In the genomic region with DNA sequence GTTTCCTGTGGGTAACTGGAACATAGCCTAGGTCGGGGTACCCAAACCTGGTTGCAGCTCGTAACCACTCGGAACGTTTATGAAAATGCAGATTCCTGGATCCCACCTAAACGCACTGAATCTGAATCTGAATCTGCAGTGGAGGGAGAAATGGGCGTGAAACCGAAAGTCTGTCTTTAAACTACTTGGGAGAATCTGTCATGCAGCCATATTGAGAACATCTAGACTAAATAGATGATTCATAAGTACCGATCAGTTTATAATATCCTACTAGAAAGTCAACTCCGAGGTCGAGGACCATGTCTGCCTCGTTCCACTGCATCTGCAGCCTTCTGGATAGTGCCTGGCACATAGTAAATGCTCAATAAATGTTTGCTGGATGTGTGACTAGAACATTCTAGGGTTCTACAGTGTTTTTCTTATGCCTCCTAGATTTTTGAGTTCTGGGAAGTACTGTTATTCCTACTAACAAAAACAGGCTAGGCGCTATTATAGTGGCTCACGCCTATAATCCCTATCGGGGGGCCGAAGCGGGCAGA, we compare ENCODE assay signal across 7 cellular contexts. TPM values are rescaled to one million over a fixed set of nuclear protein-coding genes. Genes with fewer than 3 reads are reported as not detected.
DNase-seq lines count a peak whose midpoint lies in the region; TF ChIP-seq lines count a peak whose summit lies in the region.

No MANE protein-coding gene starts in this region.

- in situ Hi-C loops in GM23248 (cut with MboI): no loop called here

- peak overlapping the region; percentile 88 for H3K9ac ChIP-seq in GM23248
- peak overlapping the region; percentile 63 for H3K9ac ChIP-seq in rectal smooth muscle tissue (ENCODE audit: low read length)

- TF ChIP-seq POLR2A in esophagus muscularis mucosa (IDR thresholded peaks at IDR 0.05; ENCODE audit: low read depth): no peak

- no peaks in the 10 kb centered on the region for H3K9me3 ChIP-seq in GM23248 (ENCODE audit: low read depth)
- no peaks in the 10 kb centered on the region for H3K9me3 ChIP-seq in SJCRH30 (replicated peaks)
- no peaks in the 10 kb centered on the region for H3K9me3 ChIP-seq in esophagus muscularis mucosa

- H3K4me3 ChIP-seq in GM23248 (peak overlapping the region; percentile 92), SJCRH30 (peak overlapping the region; percentile 69), esophagus muscularis mucosa (peak overlapping the region; percentile 80 to 99 (median 86)), rectal smooth muscle tissue (ENCODE audit: low read length) (peak overlapping the region; percentile 98)

- H3K36me3 ChIP-seq in GM23248 (ENCODE audit: low read depth) (0 out of 2 replicates have a peak, but pooled peaks cover 9% of the 10 kb centered on the region), SJCRH30 (peaks cover 7% of the 10 kb centered on the region; the same call in 1 of the 2 replicates), esophagus muscularis mucosa (peaks cover 13 to 62% (median 48%) of the 10 kb centered on the region in 4 donors), rectal smooth muscle tissue (ENCODE audit: control insufficient read depth, insufficient read depth, low read length) (peaks cover 16% of the 10 kb centered on the region)

- no peaks in the 10 kb centered on the region for H3K27me3 ChIP-seq in GM23248 (replicated peaks; ENCODE audit: insufficient read depth)
- no peaks in the 10 kb centered on the region for H3K27me3 ChIP-seq in SJCRH30
- H3K27me3 ChIP-seq in esophagus muscularis mucosa: no peaks in the 10 kb centered on the region
- no peaks in the 10 kb centered on the region for H3K27me3 ChIP-seq in rectal smooth muscle tissue (ENCODE audit: control insufficient read depth, insufficient read depth, low read length)

- H3K27ac ChIP-seq in GM23248 (peak overlapping the region; percentile 89), SJCRH30 (peak overlapping the region; percentile 71), esophagus muscularis mucosa (replicated peaks in 1 of 4) (peak overlapping the region; percentile 84 to 90 (median 86)), rectal smooth muscle tissue (ENCODE audit: low read depth, low read length) (peak overlapping the region; percentile 44)

- intact Hi-C loops in esophagus muscularis mucosa (cut with DNase I): no loop called here

- H3K4me2 ChIP-seq in GM23248 (ENCODE audit: unreplicated experiment): peak overlapping the region; percentile 83

- DNase-seq in GM23248 (peak; percentile 74), SJCRH30 (no peak), esophagus muscularis mucosa (ENCODE audit: extremely low spot score) (no peak), T-helper 9 cell (no peak), mesenteric fat pad (ENCODE audit: low spot score) (no peak), islet precursor cell (no peak)

- H3F3A ChIP-seq in GM23248 (ENCODE audit: insufficient read depth): peaks cover 11% of the 10 kb centered on the region; the same call in 1 of the 2 replicates

- TF ChIP-seq CTCF in esophagus muscularis mucosa (IDR thresholded peaks at IDR 0.05): no peak

- H3K9me2 ChIP-seq in GM23248 (ENCODE audit: insufficient read depth): no peaks in the 10 kb centered on the region

- no peaks in the 10 kb centered on the region for H4K20me1 ChIP-seq in GM23248 (ENCODE audit: insufficient read depth)

- peaks cover 72% of the 10 kb centered on the region for H3K79me2 ChIP-seq in GM23248 (ENCODE audit: insufficient read depth)

- TF ChIP-seq EP300 in esophagus muscularis mucosa (IDR thresholded peaks at IDR 0.05): no peak

- peak overlapping the region; percentile 92 for H2AFZ ChIP-seq in GM23248

- WGBS in GM23248 (ENCODE audit: low coverage in 1 of 2, low lambda C conversion rate in 2 of 2, missing lambda C conversion rate in 2 of 2), 2 experiments: 25 to 28% methylated on average over 16 of the region's 16 CpGs
- WGBS in esophagus muscularis mucosa: 30% methylated on average over 13 of the region's 16 CpGs

- H3K4me1 ChIP-seq in GM23248 (ENCODE audit: insufficient read depth): peaks cover 13% of the 10 kb centered on the region
- H3K4me1 ChIP-seq in SJCRH30: no peaks in the 10 kb centered on the region
- H3K4me1 ChIP-seq in esophagus muscularis mucosa: peaks cover 24 to 41% (median 27%) of the 10 kb centered on the region in 4 donors
- H3K4me1 ChIP-seq in rectal smooth muscle tissue (ENCODE audit: control insufficient read depth, insufficient read depth, low read length): peaks cover 7% of the 10 kb centered on the region

RNA-seq across cellular contexts. Expression of a gene that starts 0.6 kb away (rescaled TPM):
- total RNA-seq in GM23248 (2014; rRNA removed; shearing (Covaris generic)): 29.1 and 46.8 TPM in 2 replicates
- polyA plus RNA-seq in GM23248 (2016; fragmentation: Nextera tagmentation; extraction: Ambion mirVana): 34.1 and 36.0 TPM in 2 replicates
- 38.7 and 40.3 TPM in 2 replicates for total RNA-seq in SJCRH30 (2014; rRNA removed; shearing (Covaris generic))
- total RNA-seq in esophagus muscularis mucosa (10 to 100 TPM; 23.3 to 37.6 (median 30.1) TPM), mesenteric fat pad (25.7 TPM)

RNA-seq across cellular contexts. Expression of a gene that starts 1.0 kb away (rescaled TPM):
- 10.0 and 13.8 TPM in 2 replicates for total RNA-seq in GM23248 (2014; rRNA removed; shearing (Covaris generic))
- polyA plus RNA-seq in GM23248 (2016; fragmentation: Nextera tagmentation; extraction: Ambion mirVana): 30.3 and 33.2 TPM in 2 replicates
- total RNA-seq in SJCRH30 (2014; rRNA removed; shearing (Covaris generic)): 30.2 and 36.9 TPM in 2 replicates
- total RNA-seq in esophagus muscularis mucosa (10 to 100 TPM in 1 of 4 donors, 1 to 10 TPM in 3; 5.4 to 13.2 (median 9.5) TPM), mesenteric fat pad (25.0 TPM)

RNA-seq across cellular contexts. Expression of a gene that starts 17.1 kb away (rescaled TPM):
- total RNA-seq in GM23248 (2014; rRNA removed; shearing (Covaris generic)): 22.9 and 30.9 TPM in 2 replicates
- 11.8 and 12.3 TPM in 2 replicates for polyA plus RNA-seq in GM23248 (2016; fragmentation: Nextera tagmentation; extraction: Ambion mirVana)
- 27.7 and 28.0 TPM in 2 replicates for total RNA-seq in SJCRH30 (2014; rRNA removed; shearing (Covaris generic))
- total RNA-seq in esophagus muscularis mucosa (10 to 100 TPM; 15.8 to 35.6 (median 25.5) TPM), mesenteric fat pad (27.9 TPM)

RNA-seq across cellular contexts. Expression of a gene that starts 47.2 kb away (rescaled TPM):
- 32.8 and 43.3 TPM in 2 replicates for total RNA-seq in GM23248 (2014; rRNA removed; shearing (Covaris generic))
- polyA plus RNA-seq in GM23248 (2016; fragmentation: Nextera tagmentation; extraction: Ambion mirVana): 60.7 and 64.9 TPM in 2 replicates
- total RNA-seq in SJCRH30 (2014; rRNA removed; shearing (Covaris generic)): 32.1 and 33.3 TPM in 2 replicates
- total RNA-seq in esophagus muscularis mucosa (10 to 100 TPM; 16.2 to 26.6 (median 21.0) TPM), mesenteric fat pad (16.0 TPM)

RNA-seq across cellular contexts. Expression of a gene that starts 47.5 kb away (rescaled TPM):
- total RNA-seq in GM23248 (2014; rRNA removed; shearing (Covaris generic)): 116 and 121 TPM in 2 replicates
- polyA plus RNA-seq in GM23248 (2016; fragmentation: Nextera tagmentation; extraction: Ambion mirVana): 32.9 and 35.1 TPM in 2 replicates
- total RNA-seq in SJCRH30 (2014; rRNA removed; shearing (Covaris generic)): 62.3 and 84.3 TPM in 2 replicates
- total RNA-seq in esophagus muscularis mucosa (100 to 1,000 TPM in 2 of 4 donors, 10 to 100 TPM in 2; 71.1 to 108 (median 101) TPM), mesenteric fat pad (130 TPM)
